16 cellular contexts compared by ENCODE assay signal in the genomic region with DNA sequence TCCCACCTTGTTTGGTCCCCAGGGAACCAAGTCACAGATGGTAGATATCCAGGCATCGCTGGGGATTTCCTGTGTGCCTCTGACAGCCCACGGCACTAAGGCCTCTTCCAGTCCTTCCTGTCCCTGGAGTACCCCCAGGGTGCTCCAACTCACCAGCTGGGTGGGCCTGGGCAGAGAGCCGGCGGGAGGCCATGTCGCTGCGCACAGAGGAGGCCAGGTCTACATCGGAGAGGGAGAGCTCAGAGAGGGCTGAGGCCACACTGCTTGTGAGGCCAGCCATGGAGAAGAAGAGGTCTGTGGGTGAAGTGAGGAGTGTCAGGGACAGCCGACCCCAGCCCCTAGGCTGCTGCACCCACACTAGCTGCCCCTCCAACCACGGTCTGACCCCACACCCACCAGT. TPM values are rescaled to one million over a fixed set of nuclear protein-coding genes. Genes with fewer than 3 reads are reported as not detected.
DNase-seq lines count a peak whose midpoint lies in the region; ATAC-seq lines count a peak whose summit lies in the region.
"Had no signal": no experiment of that assay in that cellular context is flagged by ENCODE, and none has a peak within 500 bp of the region (broad histone marks: within the 10 kb centered on the region; RNA-seq: fewer than 3 reads in every experiment).

No MANE protein-coding gene starts in this region.

- peak overlapping the region; percentile 64; the same call in 1 of the 2 replicates for H3K27ac ChIP-seq in BLaER1

- no peak overlapping the region for H3K4me3 ChIP-seq in BLaER1

- H3K36me3 ChIP-seq in BLaER1: peaks cover 78% of the 10 kb centered on the region
- H3K36me3 ChIP-seq: BE2C had no signal

- POLR2A ChIA-PET in activated CD4-positive, alpha-beta memory T cell treated with anti-CD3 and anti-CD28 coated beads, Interleukin-2, amount 10 ng/mL, durations not matched to agents 7 days and 5 days (lab: Charles Lee): interaction anchor here (1.0 to 1.4 kb wide), 3 partner anchors 10 to 206 kb away, joined by 3 read pairs; a partner anchor contains a TSS
- POLR2A ChIA-PET in activated CD4-positive, alpha-beta memory T cell treated with anti-CD3 and anti-CD28 coated beads for 36 hours (lab: Charles Lee): no interaction called here

- no peak for DNase-seq in activated CD4-positive, alpha-beta memory T cell treated with anti-CD3 and anti-CD28 coated beads, Interleukin-2, amount 10 ng/mL, durations not matched to agents 7 days and 5 days
- DNase-seq in activated CD4-positive, alpha-beta memory T cell treated with anti-CD3 and anti-CD28 coated beads for 36 hours: no peak
- DNase-seq in activated T-helper 2 cell treated with anti-CD3 and anti-CD28 coated beads, Interferon-gamma antibody, Interleukin-2, Interleukin-4, amounts not matched to agents 10 μg/mL and 5 μg/mL and 100 μg/mL, durations not matched to agents 14 hours and 24 hours and 36 hours (ENCODE audit: low spot score): no peak
- no peak for DNase-seq in stimulated activated effector memory CD8-positive, alpha-beta T cell treated with anti-CD3 and anti-CD28 coated beads, Interleukin-12 subunit alpha, Interleukin-12 subunit beta, amount 100 ng/mL, for 72 hours (ENCODE audit: low spot score in 2 of 2)
- DNase-seq in NCI-H1694 (lab: John Stamatoyannopoulos, UW): no peak
- DNase-seq: BE2C, COR-L47, DND-41, GDM1, HCEC 1CT, HFFc6 had no signal

- peaks cover 15% of the 10 kb centered on the region for H3K4me1 Mint-ChIP-seq in activated CD4-positive, alpha-beta memory T cell treated with anti-CD3 and anti-CD28 coated beads, Interleukin-2, amount 10 ng/mL, durations not matched to agents 7 days and 5 days
- H3K4me1 Mint-ChIP-seq in activated CD4-positive, alpha-beta memory T cell treated with anti-CD3 and anti-CD28 coated beads for 36 hours (ENCODE audit: low read depth): peaks cover 17% of the 10 kb centered on the region
- peaks cover 11% of the 10 kb centered on the region for H3K4me1 Mint-ChIP-seq in activated T-helper 2 cell treated with anti-CD3 and anti-CD28 coated beads, Interferon-gamma antibody, Interleukin-2, Interleukin-4, amounts not matched to agents 10 μg/mL and 5 μg/mL and 100 μg/mL, durations not matched to agents 14 hours and 24 hours and 36 hours (ENCODE audit: low read depth)
- H3K4me1 Mint-ChIP-seq in stimulated activated effector memory CD8-positive, alpha-beta T cell treated with anti-CD3 and anti-CD28 coated beads, Interleukin-12 subunit alpha, Interleukin-12 subunit beta, amount 100 ng/mL, for 72 hours: peaks cover 20% of the 10 kb centered on the region

- no peaks in the 10 kb centered on the region for H3K9me3 ChIP-seq in BLaER1
- H3K9me3 ChIP-seq: BE2C had no signal

- peaks cover 24% of the 10 kb centered on the region for H3K36me3 Mint-ChIP-seq in activated CD4-positive, alpha-beta memory T cell treated with anti-CD3 and anti-CD28 coated beads, Interleukin-2, amount 10 ng/mL, durations not matched to agents 7 days and 5 days (ENCODE audit: low read depth)
- H3K36me3 Mint-ChIP-seq in activated CD4-positive, alpha-beta memory T cell treated with anti-CD3 and anti-CD28 coated beads for 36 hours: peaks cover 12% of the 10 kb centered on the region
- H3K36me3 Mint-ChIP-seq in activated T-helper 2 cell treated with anti-CD3 and anti-CD28 coated beads, Interferon-gamma antibody, Interleukin-2, Interleukin-4, amounts not matched to agents 10 μg/mL and 5 μg/mL and 100 μg/mL, durations not matched to agents 14 hours and 24 hours and 36 hours (ENCODE audit: low read depth): peaks cover 29% of the 10 kb centered on the region
- H3K36me3 Mint-ChIP-seq in stimulated activated effector memory CD8-positive, alpha-beta T cell treated with anti-CD3 and anti-CD28 coated beads, Interleukin-12 subunit alpha, Interleukin-12 subunit beta, amount 100 ng/mL, for 72 hours: peaks cover 51% of the 10 kb centered on the region

- peaks cover 24% of the 10 kb centered on the region for H3K4me1 ChIP-seq in BLaER1
- H3K4me1 ChIP-seq: BE2C had no signal

- peak overlapping the region; percentile 9 for H3K27ac Mint-ChIP-seq in activated CD4-positive, alpha-beta memory T cell treated with anti-CD3 and anti-CD28 coated beads, Interleukin-2, amount 10 ng/mL, durations not matched to agents 7 days and 5 days
- H3K27ac Mint-ChIP-seq in activated CD4-positive, alpha-beta memory T cell treated with anti-CD3 and anti-CD28 coated beads for 36 hours: no peak overlapping the region
- peak overlapping the region; percentile 3 for H3K27ac Mint-ChIP-seq in activated T-helper 2 cell treated with anti-CD3 and anti-CD28 coated beads, Interferon-gamma antibody, Interleukin-2, Interleukin-4, amounts not matched to agents 10 μg/mL and 5 μg/mL and 100 μg/mL, durations not matched to agents 14 hours and 24 hours and 36 hours
- peak overlapping the region; percentile 81 for H3K27ac Mint-ChIP-seq in stimulated activated effector memory CD8-positive, alpha-beta T cell treated with anti-CD3 and anti-CD28 coated beads, Interleukin-12 subunit alpha, Interleukin-12 subunit beta, amount 100 ng/mL, for 72 hours
- H3K27ac Mint-ChIP-seq: CD8-positive, alpha-beta T cell; HFFc6 had no signal

- peaks cover 16% of the 10 kb centered on the region; the same call in 1 of the 2 replicates for H4K20me1 ChIP-seq in BLaER1

- H3K4me2 ChIP-seq in BLaER1: no peak overlapping the region

- H3K27me3 Mint-ChIP-seq in activated CD4-positive, alpha-beta memory T cell treated with anti-CD3 and anti-CD28 coated beads, Interleukin-2, amount 10 ng/mL, durations not matched to agents 7 days and 5 days: no peaks in the 10 kb centered on the region
- no peaks in the 10 kb centered on the region for H3K27me3 Mint-ChIP-seq in activated CD4-positive, alpha-beta memory T cell treated with anti-CD3 and anti-CD28 coated beads for 36 hours
- H3K27me3 Mint-ChIP-seq in activated T-helper 2 cell treated with anti-CD3 and anti-CD28 coated beads, Interferon-gamma antibody, Interleukin-2, Interleukin-4, amounts not matched to agents 10 μg/mL and 5 μg/mL and 100 μg/mL, durations not matched to agents 14 hours and 24 hours and 36 hours (ENCODE audit: low read depth): no peaks in the 10 kb centered on the region

- no peak overlapping the region for H3K4me3 Mint-ChIP-seq in activated CD4-positive, alpha-beta memory T cell treated with anti-CD3 and anti-CD28 coated beads, Interleukin-2, amount 10 ng/mL, durations not matched to agents 7 days and 5 days
- no peak overlapping the region for H3K4me3 Mint-ChIP-seq in activated CD4-positive, alpha-beta memory T cell treated with anti-CD3 and anti-CD28 coated beads for 36 hours
- no peak overlapping the region for H3K4me3 Mint-ChIP-seq in activated T-helper 2 cell treated with anti-CD3 and anti-CD28 coated beads, Interferon-gamma antibody, Interleukin-2, Interleukin-4, amounts not matched to agents 10 μg/mL and 5 μg/mL and 100 μg/mL, durations not matched to agents 14 hours and 24 hours and 36 hours (ENCODE audit: low read depth)
- H3K4me3 Mint-ChIP-seq in stimulated activated effector memory CD8-positive, alpha-beta T cell treated with anti-CD3 and anti-CD28 coated beads, Interleukin-12 subunit alpha, Interleukin-12 subunit beta, amount 100 ng/mL, for 72 hours: no peak overlapping the region
- H3K4me3 Mint-ChIP-seq: CD8-positive, alpha-beta T cell; HFFc6 had no signal

- H3K9me3 Mint-ChIP-seq in activated CD4-positive, alpha-beta memory T cell treated with anti-CD3 and anti-CD28 coated beads, Interleukin-2, amount 10 ng/mL, durations not matched to agents 7 days and 5 days: no peaks in the 10 kb centered on the region
- no peaks in the 10 kb centered on the region for H3K9me3 Mint-ChIP-seq in activated CD4-positive, alpha-beta memory T cell treated with anti-CD3 and anti-CD28 coated beads for 36 hours
- H3K9me3 Mint-ChIP-seq in activated T-helper 2 cell treated with anti-CD3 and anti-CD28 coated beads, Interferon-gamma antibody, Interleukin-2, Interleukin-4, amounts not matched to agents 10 μg/mL and 5 μg/mL and 100 μg/mL, durations not matched to agents 14 hours and 24 hours and 36 hours: no peaks in the 10 kb centered on the region
- no peaks in the 10 kb centered on the region for H3K9me3 Mint-ChIP-seq in stimulated activated effector memory CD8-positive, alpha-beta T cell treated with anti-CD3 and anti-CD28 coated beads, Interleukin-12 subunit alpha, Interleukin-12 subunit beta, amount 100 ng/mL, for 72 hours
- H3K9me3 Mint-ChIP-seq: CD8-positive, alpha-beta T cell; HFFc6 had no signal

- ATAC-seq in stimulated activated effector memory CD8-positive, alpha-beta T cell treated with anti-CD3 and anti-CD28 coated beads, Interleukin-12 subunit alpha, Interleukin-12 subunit beta, amount 100 ng/mL, for 72 hours: no peak
- no peak for ATAC-seq in HG03571 (IDR thresholded peaks at IDR 0.05; ENCODE audit: unreplicated experiment)
- ATAC-seq: CD8-positive, alpha-beta T cell; HepG2 had no signal

- intact Hi-C loops in activated CD4-positive, alpha-beta memory T cell treated with anti-CD3 and anti-CD28 coated beads for 36 hours (cut with micrococcal nuclease): no loop called here
- intact Hi-C loops in activated T-helper 2 cell treated with anti-CD3 and anti-CD28 coated beads, Interferon-gamma antibody, Interleukin-2, Interleukin-4, amounts not matched to agents 10 μg/mL and 5 μg/mL and 100 μg/mL, durations not matched to agents 14 hours and 24 hours and 36 hours (cut with micrococcal nuclease): loop anchor here (10.0 kb wide), 2 partner anchors 137 to 203 kb away; a partner anchor contains a TSS

- CTCF ChIA-PET in activated CD4-positive, alpha-beta memory T cell treated with anti-CD3 and anti-CD28 coated beads, Interleukin-2, amount 10 ng/mL, durations not matched to agents 7 days and 5 days (lab: Charles Lee): no interaction called here
- CTCF ChIA-PET in activated CD4-positive, alpha-beta memory T cell treated with anti-CD3 and anti-CD28 coated beads for 36 hours (lab: Charles Lee): interaction anchor here (1.1 to 1.4 kb wide), 2 partner anchors 24 to 63 kb away, joined by 3 to 5 read pairs; no protein-coding TSS in a partner anchor

- no peaks in the 10 kb centered on the region for H3K27me3 ChIP-seq in BLaER1
- H3K27me3 ChIP-seq: BE2C had no signal

- H3K9ac ChIP-seq in BLaER1: peak overlapping the region; percentile 50; the same call in 1 of the 2 replicates

RNA-seq across cellular contexts. Expression of a gene that starts 5.3 kb away (rescaled TPM):
- 10 to 100 TPM; 37.4 to 40.7 TPM for total RNA-seq in activated CD4-positive, alpha-beta memory T cell treated with anti-CD3 and anti-CD28 coated beads, Interleukin-2, amount 10 ng/mL, durations not matched to agents 7 days and 5 days
- total RNA-seq in activated CD4-positive, alpha-beta memory T cell treated with anti-CD3 and anti-CD28 coated beads for 36 hours: 10 to 100 TPM; 20.2 to 20.5 TPM
- total RNA-seq in activated T-helper 2 cell treated with anti-CD3 and anti-CD28 coated beads, Interferon-gamma antibody, Interleukin-2, Interleukin-4, amounts not matched to agents 10 μg/mL and 5 μg/mL and 100 μg/mL, durations not matched to agents 14 hours and 24 hours and 36 hours: 20.7 and 26.1 TPM in 2 replicates

RNA-seq across cellular contexts. Expression of a gene that starts 12.8 kb away (rescaled TPM):
- 10 to 100 TPM; 19.8 to 21.1 TPM for total RNA-seq in activated CD4-positive, alpha-beta memory T cell treated with anti-CD3 and anti-CD28 coated beads, Interleukin-2, amount 10 ng/mL, durations not matched to agents 7 days and 5 days
- 10 to 100 TPM in 1 of 2 experiments, 1 to 10 TPM in 1; 9.7 to 11.9 TPM for total RNA-seq in activated CD4-positive, alpha-beta memory T cell treated with anti-CD3 and anti-CD28 coated beads for 36 hours
- 13.6 and 16.1 TPM in 2 replicates for total RNA-seq in activated T-helper 2 cell treated with anti-CD3 and anti-CD28 coated beads, Interferon-gamma antibody, Interleukin-2, Interleukin-4, amounts not matched to agents 10 μg/mL and 5 μg/mL and 100 μg/mL, durations not matched to agents 14 hours and 24 hours and 36 hours

RNA-seq across cellular contexts. Expression of a gene that starts 24.0 kb away (rescaled TPM):
- total RNA-seq in activated CD4-positive, alpha-beta memory T cell treated with anti-CD3 and anti-CD28 coated beads, Interleukin-2, amount 10 ng/mL, durations not matched to agents 7 days and 5 days: not detected
- total RNA-seq in activated CD4-positive, alpha-beta memory T cell treated with anti-CD3 and anti-CD28 coated beads for 36 hours: under 1 TPM in 1 of 2 experiments, not detected in 1; 0.46 TPM
- not detected in 2 replicates for total RNA-seq in activated T-helper 2 cell treated with anti-CD3 and anti-CD28 coated beads, Interferon-gamma antibody, Interleukin-2, Interleukin-4, amounts not matched to agents 10 μg/mL and 5 μg/mL and 100 μg/mL, durations not matched to agents 14 hours and 24 hours and 36 hours
- total RNA-seq: CD8-positive, alpha-beta T cell; H4; HFFc6 had no signal

RNA-seq across cellular contexts. Expression of a gene that starts 33.3 kb away (rescaled TPM):
- 100 to 1,000 TPM; 138 to 146 TPM for total RNA-seq in activated CD4-positive, alpha-beta memory T cell treated with anti-CD3 and anti-CD28 coated beads, Interleukin-2, amount 10 ng/mL, durations not matched to agents 7 days and 5 days
- total RNA-seq in activated CD4-positive, alpha-beta memory T cell treated with anti-CD3 and anti-CD28 coated beads for 36 hours: 100 to 1,000 TPM; 103 to 113 TPM
- total RNA-seq in activated T-helper 2 cell treated with anti-CD3 and anti-CD28 coated beads, Interferon-gamma antibody, Interleukin-2, Interleukin-4, amounts not matched to agents 10 μg/mL and 5 μg/mL and 100 μg/mL, durations not matched to agents 14 hours and 24 hours and 36 hours: 107 TPM in 2 replicates
